9 cellular contexts compared by ENCODE assay signal in genomic region chr3:9224490-9224889, GRCh38. TPM values are rescaled to one million over a fixed set of nuclear protein-coding genes. Genes with fewer than 3 reads are reported as not detected.
DNase-seq lines count a peak whose midpoint lies in the region; ATAC-seq lines count a peak whose summit lies in the region.
"Had no signal": no experiment of that assay in that cellular context is flagged by ENCODE, and none has a peak within 500 bp of the region (broad histone marks: within the 10 kb centered on the region; RNA-seq: fewer than 3 reads in every experiment).

No MANE protein-coding gene starts in this region.

- H3K79me2 ChIP-seq in trophoblast cell (ENCODE audit: control insufficient read depth, insufficient read depth, low read length, poor library complexity), result no peaks in the 10 kb centered on the region

- no peak overlapping the region for H2AK5ac ChIP-seq in trophoblast cell (ENCODE audit: low read length)

- no peaks in the 10 kb centered on the region for H3K36me3 ChIP-seq in trophoblast cell (ENCODE audit: control insufficient read depth in 1 of 2, insufficient read depth in 2 of 2, low read length in 2 of 2)

- no peak overlapping the region for H4K8ac ChIP-seq in trophoblast cell (ENCODE audit: low read depth, low read length)

- H3K4me2 ChIP-seq in trophoblast cell (ENCODE audit: low read length), result no peak overlapping the region
- H3K4me2 ChIP-seq: A549 had no signal

- peaks cover 3 to 11% of the 10 kb centered on the region in 2 experiments for H3K4me1 ChIP-seq in trophoblast cell (ENCODE audit: control insufficient read depth in 1 of 2, insufficient read depth in 2 of 2, low read length in 2 of 2)
- H3K4me1 ChIP-seq: A549 had no signal

- no peaks in the 10 kb centered on the region for H3K27me3 ChIP-seq in trophoblast cell (ENCODE audit: insufficient read depth, low read length)

- no peak overlapping the region for H2BK5ac ChIP-seq in trophoblast cell (ENCODE audit: low read depth, low read length, poor library complexity)

- H4K12ac ChIP-seq in trophoblast cell (ENCODE audit: low read depth, low read length), result no peak overlapping the region

- no peaks in the 10 kb centered on the region for H3K79me1 ChIP-seq in trophoblast cell (ENCODE audit: low read length)

- no peak overlapping the region for H3K9ac ChIP-seq in trophoblast cell (ENCODE audit: low read length)

- peaks cover 2% of the 10 kb centered on the region for H3K9me3 ChIP-seq in trophoblast cell (ENCODE audit: insufficient read depth, low read depth, low read length)
- H3K9me3 ChIP-seq: A549 had no signal

- H3K4me3 ChIP-seq in trophoblast cell (ENCODE audit: low read depth, low read length), result no peak overlapping the region
- H3K4me3 ChIP-seq: A549 had no signal

- no peak overlapping the region for H2BK120ac ChIP-seq in trophoblast cell (ENCODE audit: insufficient read depth, low read length, poor library complexity)

- no peak overlapping the region for H2BK12ac ChIP-seq in trophoblast cell (ENCODE audit: low read length)

- H3K27ac ChIP-seq in trophoblast cell (ENCODE audit: low read depth, low read length), result no peak overlapping the region
- H3K27ac ChIP-seq: A549 had no signal

- DNase-seq in NCI-H2171 treated with DMSO at 0.1 percent for 48 hours (lab: John Stamatoyannopoulos, UW), result peak; percentile 6
- no peak for DNase-seq in NCI-H2171 (lab: John Stamatoyannopoulos, UW)
- peak; percentile 3 for DNase-seq in iris pigment epithelial cell (ENCODE audit: low read depth)
- DNase-seq in trophoblast cell, result no peak
- DNase-seq in GM03348 (ENCODE audit: low spot score), result no peak
- no peak for DNase-seq in NCI-H2029 treated with DMSO at 0.1 percent for 48 hours (lab: John Stamatoyannopoulos, UW)

- no peak overlapping the region for H2AFZ ChIP-seq in trophoblast cell (ENCODE audit: insufficient read depth, low read length, poor library complexity)

- no peak overlapping the region for H3K23ac ChIP-seq in trophoblast cell (ENCODE audit: low read length)

- no CpG with 5 or more reads among the region's 5 CpGs for WGBS in trophoblast cell (ENCODE audit: extremely low coverage, insufficient coverage, insufficient read length)

- ATAC-seq in GM21717 (IDR thresholded peaks at IDR 0.05; ENCODE audit: unreplicated experiment) (peak; percentile 98), HG03565 (IDR thresholded peaks at IDR 0.05; ENCODE audit: unreplicated experiment) (peak; percentile 91)

- H3K4ac ChIP-seq in trophoblast cell (ENCODE audit: low read depth, low read length), result no peak overlapping the region

- H3K14ac ChIP-seq in trophoblast cell (ENCODE audit: low read length), result no peak overlapping the region

- no peak overlapping the region for H4K91ac ChIP-seq in trophoblast cell (ENCODE audit: low read depth, low read length)

- H3K18ac ChIP-seq in trophoblast cell (ENCODE audit: low read length), result no peak overlapping the region

RNA-seq across cellular contexts. Expression of gene SRGAP3, which starts 25.0 kb away (rescaled TPM):
- polyA plus RNA-seq in trophoblast cell (2013), result 2.7 and 3.0 TPM in 2 replicates

Comparison
In these comparisons a context has a peak if more than half of its experiments do, and no peak if none do; other contexts are left out.
1. DNase-seq: peak in NCI-H2171 treated with DMSO at 0.1 percent for 48 hours (single experiment) and iris pigment epithelial cell (single experiment); none in NCI-H2171 (single experiment), trophoblast cell (0 of 2), GM03348 (single experiment) and NCI-H2029 treated with DMSO at 0.1 percent for 48 hours (single experiment).